Comparison of ENCODE assay signal across 17 cellular contexts in genomic region chr6:78462728-78463127, GRCh38.
DNase-seq lines count a peak whose midpoint lies in the region; ATAC-seq, FAIRE-seq and TF ChIP-seq lines count a peak whose summit lies in the region.
"Had no signal": no experiment of that assay in that cellular context is flagged by ENCODE, and none has a peak within 500 bp of the region (broad histone marks: within the 10 kb centered on the region; RNA-seq: fewer than 3 reads in every experiment).

No MANE protein-coding gene starts in this region.

- H3K4me1 ChIP-seq in HCT116 (ENCODE audit: control insufficient read depth in 1 of 2, insufficient read depth in 2 of 2, low read length in 2 of 2) (no peaks in the 10 kb centered on the region; a peak in 1 of 4 replicates), PC-3 (ENCODE audit: insufficient read depth, low read length) (no peaks in the 10 kb centered on the region)

- H3F3A ChIP-seq in PC-3 (ENCODE audit: low read length, unreplicated experiment) = no peaks in the 10 kb centered on the region

- H3K9me3 ChIP-seq in HCT116 (ENCODE audit: control insufficient read depth in 1 of 2, insufficient read depth in 1 of 2, low read depth in 1 of 2, low read length in 2 of 2) = no peaks in the 10 kb centered on the region
- no peaks in the 10 kb centered on the region for H3K9me3 ChIP-seq in PC-3 (ENCODE audit: low read length)

- peak; percentile 7 for FAIRE-seq in bronchial epithelial cell (lab: Jason Lieb, UNC)
- FAIRE-seq: GM12892 had no signal

- H3K9me2 ChIP-seq in HCT116 (ENCODE audit: insufficient read depth) (no peaks in the 10 kb centered on the region), PC-3 (replicated peaks; ENCODE audit: low read length) (no peaks in the 10 kb centered on the region)

- BruUV-seq in HCT116 (replicated peaks; lab: Mats Ljungman, UMichigan) = no TSS peak
- BruUV-seq in PC-3 (replicated peaks; lab: Mats Ljungman, UMichigan) = no TSS peak

- H3K4me3 ChIP-seq in HCT116 (replicated peaks in 1 of 2; ENCODE audit: low read depth in 1 of 2, low read length in 2 of 2) = no peak overlapping the region
- H3K4me3 ChIP-seq in PC-3 (ENCODE audit: low read length) = no peak overlapping the region
- no peak overlapping the region for H3K4me3 ChIP-seq in bronchial epithelial cell (ENCODE audit: low read depth, low read length)
- H3K4me3 ChIP-seq: GM23338 had no signal

- POLR2A ChIA-PET in HCT116 (lab: Charles Lee) = no interaction called here
- POLR2A ChIA-PET in PC-3 (lab: Charles Lee; ENCODE audit: unreplicated experiment) = no interaction called here

- TF ChIP-seq CTCF in HCT116 (IDR thresholded peaks at IDR 0.05 in 2 of 3, conservative IDR thresholded peaks at IDR 0.05 in 1 of 3; ENCODE audit: borderline replicate concordance in 1 of 3, insufficient read depth in 1 of 3, low read depth in 2 of 3, low read length in 2 of 3) (no peak), PC-3 (conservative IDR thresholded peaks at IDR 0.05; ENCODE audit: low read depth, low read length) (no peak), bronchial epithelial cell (IDR thresholded peaks at IDR 0.05; ENCODE audit: insufficient read depth, low read length, severe bottlenecking) (no peak)

- no peak overlapping the region for H2AFZ ChIP-seq in HCT116 (ENCODE audit: low read depth, low read length, poor library complexity, severe bottlenecking)
- H2AFZ ChIP-seq in PC-3 (ENCODE audit: low read length) = no peak overlapping the region
- H2AFZ ChIP-seq: GM23338 had no signal

- H4K20me1 ChIP-seq in HCT116 (ENCODE audit: insufficient read depth) (no peaks in the 10 kb centered on the region), PC-3 (ENCODE audit: low read length) (no peaks in the 10 kb centered on the region)

- CTCF ChIA-PET in HCT116 (lab: Charles Lee) = no interaction called here
- CTCF ChIA-PET in PC-3 (lab: Charles Lee) = no interaction called here

- no peak for ATAC-seq in HCT116
- peak; percentile 38; the same call in 1 of the 2 replicates for ATAC-seq in PC-3
- ATAC-seq in HG03280 (IDR thresholded peaks at IDR 0.05; ENCODE audit: unreplicated experiment) = no peak
- no peak for ATAC-seq in left ventricle myocardium superior
- ATAC-seq: CD8-positive, alpha-beta T cell; GM23338 had no signal

- H3K27ac ChIP-seq in HCT116 (ENCODE audit: low read depth, low read length) (no peak overlapping the region), PC-3 (ENCODE audit: low read length) (no peak overlapping the region)
- H3K27ac ChIP-seq: HL-60 had no signal

- no peak overlapping the region for H3K4me2 ChIP-seq in HCT116 (ENCODE audit: low read length)
- H3K4me2 ChIP-seq in PC-3 (ENCODE audit: low read length) = no peak overlapping the region
- H3K4me2 ChIP-seq: GM23338 had no signal

- TF ChIP-seq POLR2A in HCT116 (IDR thresholded peaks at IDR 0.05; ENCODE audit: borderline replicate concordance, extremely low read depth, insufficient read depth, insufficient read length) = no peak

- H3K79me2 ChIP-seq in HCT116 (ENCODE audit: insufficient read depth, low read length) = no peaks in the 10 kb centered on the region
- no peaks in the 10 kb centered on the region for H3K79me2 ChIP-seq in PC-3 (ENCODE audit: low read length)

- no peak for TF ChIP-seq RAD21 in HCT116 (IDR thresholded peaks at IDR 0.05; ENCODE audit: low read depth)

- intact Hi-C loops in HCT116 (cut with micrococcal nuclease) (no loop called here), PC-3 (cut with micrococcal nuclease) (no loop called here), left ventricle myocardium superior (cut with micrococcal nuclease) (no loop called here)

- H3K9ac ChIP-seq in HCT116 (ENCODE audit: low read length) (no peak overlapping the region), PC-3 (ENCODE audit: low read length) (no peak overlapping the region)

- RAD21 ChIA-PET in HCT116 (lab: Charles Lee; ENCODE audit: low non-redundant PET in 1 of 2, low total read pairs in 2 of 2, uncharacterized antibody in 2 of 2, unreplicated experiment in 2 of 2) = no interaction called here

- H3K27me3 ChIP-seq in HCT116 (ENCODE audit: insufficient read depth, low read length) = no peaks in the 10 kb centered on the region
- no peaks in the 10 kb centered on the region for H3K27me3 ChIP-seq in PC-3 (ENCODE audit: low read length)
- no peaks in the 10 kb centered on the region for H3K27me3 ChIP-seq in bronchial epithelial cell (ENCODE audit: control insufficient read depth, insufficient read depth, low read length)

- DNase-seq in HCT116 (ENCODE audit: low read depth, low spot score) (peak; percentile 6), HT1080 (ENCODE audit: low read depth) (peak; percentile 8), PC-3 (peak; percentile 10), bronchial epithelial cell (ENCODE audit: low read depth) (peak; percentile 56), COLO668 (lab: John Stamatoyannopoulos, UW; ENCODE audit: unreplicated experiment) (no peak), left ventricle myocardium superior (no peak)
- DNase-seq: CD8-positive, alpha-beta T cell; DMS 273 treated with DMSO at 0.1 percent for 48 hours; DMS79 treated with DMSO at 0.1 percent for 48 hours; GDM1; H7; IMR-90; KBM-7 had no signal

- H3K36me3 ChIP-seq in HCT116 (ENCODE audit: control insufficient read depth in 1 of 2, insufficient read depth in 2 of 2, low read length in 2 of 2) (no peaks in the 10 kb centered on the region), PC-3 (ENCODE audit: low read depth, low read length) (no peaks in the 10 kb centered on the region), bronchial epithelial cell (ENCODE audit: control insufficient read depth, insufficient read depth, low read length) (no peaks in the 10 kb centered on the region)

TF ChIP-seq in HCT116, 20 proteins besides CTCF, POLR2A, EP300 and RAD21:
- TF ChIP-seq ELF1 (IDR thresholded peaks at IDR 0.05; ENCODE audit: borderline replicate concordance, low read depth) (peak; percentile 26; the same call in 1 of the 2 replicates), CBX3 (IDR thresholded peaks at IDR 0.05; ENCODE audit: low read depth) (0 out of 2 replicates have a peak, but pooled peaks have one; percentile 21), SRF (IDR thresholded peaks at IDR 0.05; ENCODE audit: low read depth) (no peak), CEBPB (IDR thresholded peaks at IDR 0.05; ENCODE audit: low read depth) (peak; percentile 56)

Comparison
In these comparisons a context has a peak if more than half of its experiments do, and no peak if none do; other contexts are left out.
1. DNase-seq: peak in HCT116 (single experiment), HT1080 (single experiment), PC-3 (single experiment) and bronchial epithelial cell (single experiment); none in COLO668 (single experiment) and left ventricle myocardium superior (single experiment).